In the genomic region with DNA sequence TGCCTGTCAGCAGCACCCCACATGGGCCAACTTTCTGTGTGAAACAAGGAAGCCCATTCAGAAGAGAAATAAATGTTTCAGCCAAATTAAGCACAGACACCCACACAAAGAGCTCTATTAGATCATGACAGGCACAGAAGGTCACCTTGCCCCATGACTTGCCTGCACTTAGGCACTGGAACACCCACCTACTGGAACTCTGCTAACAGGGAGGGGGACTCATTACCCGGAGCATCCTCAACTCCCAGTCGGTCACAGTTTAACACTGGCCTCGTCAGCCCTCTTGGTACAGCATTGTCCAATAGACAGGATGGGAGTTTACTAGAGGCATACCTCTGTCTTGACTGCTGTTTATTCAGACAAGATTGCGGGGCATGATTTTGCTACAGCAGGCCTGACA, we compare ENCODE assay signal across 9 cellular contexts. TPM values are rescaled to one million over a fixed set of nuclear protein-coding genes. Genes with fewer than 3 reads are reported as not detected.
A peak's percentile ranks its signal among the peaks of the same experiment; 100 is the strongest.
DNase-seq lines count a peak whose midpoint lies in the region; ATAC-seq and TF ChIP-seq lines count a peak whose summit lies in the region.
"Had no signal": no experiment of that assay in that cellular context is flagged by ENCODE, and none has a peak within 500 bp of the region (broad histone marks: within the 10 kb centered on the region; RNA-seq: fewer than 3 reads in every experiment).

No MANE protein-coding gene starts in this region.

- no peak overlapping the region for H3K27ac ChIP-seq in CD4-positive, CD25-positive, alpha-beta regulatory T cell (ENCODE audit: insufficient read depth, low read length, poor library complexity, severe bottlenecking)
- H3K27ac ChIP-seq in dorsolateral prefrontal cortex (peak overlapping the region in 56 of 59 donors; percentile 0 to 96 (median 74)), neural progenitor cell (no peak overlapping the region)

- no peak overlapping the region for H3K4me3 ChIP-seq in CD4-positive, CD25-positive, alpha-beta regulatory T cell (ENCODE audit: low read depth, low read length)
- H3K4me3 ChIP-seq in dorsolateral prefrontal cortex (peak overlapping the region in 15 of 59 donors; percentile 5 to 49 (median 22)), neural progenitor cell (no peak overlapping the region)

- DNase-seq in CD4-positive, CD25-positive, alpha-beta regulatory T cell, result no peak
- DNase-seq in dorsolateral prefrontal cortex, result no peak
- DNase-seq in neural progenitor cell (ENCODE audit: low spot score), result no peak
- no peak for DNase-seq in DMS153 treated with DMSO at 0.1 percent for 48 hours (lab: John Stamatoyannopoulos, UW; ENCODE audit: unreplicated experiment)
- DNase-seq in NCI-H1417 (lab: John Stamatoyannopoulos, UW), result no peak
- DNase-seq: NCI-H1417 treated with DMSO at 0.1 percent for 48 hours had no signal

- no peak overlapping the region for H3K4me2 ChIP-seq in neural progenitor cell

- intact Hi-C loops in dorsolateral prefrontal cortex (cut with DNase I), result loop anchor here (2.0 to 10.0 kb wide), 4 partner anchors 82 to 159 kb away; a partner anchor contains a TSS

- peaks cover 6 to 39% (median 25%) of the 10 kb centered on the region in 4 donors for H3K4me1 Mint-ChIP-seq in CD4-positive, CD25-positive, alpha-beta regulatory T cell
- H3K4me1 Mint-ChIP-seq in neural progenitor cell, result peaks cover 23% of the 10 kb centered on the region

- H3K27ac Mint-ChIP-seq in CD4-positive, CD25-positive, alpha-beta regulatory T cell, result peak overlapping the region in 2 of 3 donors; percentile 80 to 90
- H3K27ac Mint-ChIP-seq in neural progenitor cell, result no peak overlapping the region

- no peaks in the 10 kb centered on the region for H3K9me3 ChIP-seq in CD4-positive, CD25-positive, alpha-beta regulatory T cell (ENCODE audit: control insufficient read depth in 2 of 2, low read length in 2 of 2)
- no peaks in the 10 kb centered on the region for H3K9me3 ChIP-seq in neural progenitor cell (ENCODE audit: low read depth)

- H3K4me3 Mint-ChIP-seq in CD4-positive, CD25-positive, alpha-beta regulatory T cell, result no peak overlapping the region
- H3K4me3 Mint-ChIP-seq in neural progenitor cell, result peak overlapping the region; percentile 48

- no peaks in the 10 kb centered on the region for H3K27me3 ChIP-seq in CD4-positive, CD25-positive, alpha-beta regulatory T cell (ENCODE audit: control insufficient read depth, insufficient read depth, low read length)
- no peaks in the 10 kb centered on the region for H3K27me3 ChIP-seq in dorsolateral prefrontal cortex
- no peaks in the 10 kb centered on the region for H3K27me3 ChIP-seq in neural progenitor cell

- no peaks in the 10 kb centered on the region for H4K20me1 ChIP-seq in neural progenitor cell (ENCODE audit: low read depth)

- no peaks in the 10 kb centered on the region for H3K36me3 ChIP-seq in CD4-positive, CD25-positive, alpha-beta regulatory T cell (ENCODE audit: control insufficient read depth, insufficient read depth, low read length)
- no peaks in the 10 kb centered on the region for H3K36me3 ChIP-seq in neural progenitor cell

- no peaks in the 10 kb centered on the region for H3F3A ChIP-seq in neural progenitor cell (ENCODE audit: low read depth)

- peaks cover 0 to 3% (median 0%) of the 10 kb centered on the region in 7 donors for H3K9me3 Mint-ChIP-seq in CD4-positive, CD25-positive, alpha-beta regulatory T cell
- no peaks in the 10 kb centered on the region for H3K9me3 Mint-ChIP-seq in neural progenitor cell

- peaks cover 14% of the 10 kb centered on the region for H3K4me1 ChIP-seq in CD4-positive, CD25-positive, alpha-beta regulatory T cell (ENCODE audit: control insufficient read depth, insufficient read depth, low read length, poor library complexity, severe bottlenecking)
- H3K4me1 ChIP-seq in neural progenitor cell, result peaks cover 7% of the 10 kb centered on the region

- no peaks in the 10 kb centered on the region for H3K36me3 Mint-ChIP-seq in CD4-positive, CD25-positive, alpha-beta regulatory T cell
- H3K36me3 Mint-ChIP-seq in neural progenitor cell, result no peaks in the 10 kb centered on the region

- no peak overlapping the region for H2AFZ ChIP-seq in neural progenitor cell (replicated peaks)

- no peak for ATAC-seq in CD4-positive, CD25-positive, alpha-beta regulatory T cell (ENCODE audit: low read depth in 2 of 2)
- ATAC-seq in GM18517 (IDR thresholded peaks at IDR 0.05; ENCODE audit: unreplicated experiment) (peak; percentile 39), GM19467 (IDR thresholded peaks at IDR 0.05; ENCODE audit: unreplicated experiment) (no peak), GM21737 (IDR thresholded peaks at IDR 0.05; ENCODE audit: unreplicated experiment) (no peak)

- no peak overlapping the region for H3K9ac ChIP-seq in neural progenitor cell

- no peaks in the 10 kb centered on the region for H3K79me2 ChIP-seq in neural progenitor cell (ENCODE audit: low read depth)

- H3K27me3 Mint-ChIP-seq in CD4-positive, CD25-positive, alpha-beta regulatory T cell, result peaks cover 5% of the 10 kb centered on the region
- H3K27me3 Mint-ChIP-seq in neural progenitor cell (ENCODE audit: insufficient read depth, low read depth), result peaks cover 8% of the 10 kb centered on the region

- TF ChIP-seq CTCF in dorsolateral prefrontal cortex (IDR thresholded peaks at IDR 0.05 in 54 of 56, conservative IDR thresholded peaks at IDR 0.05 in 2 of 56; ENCODE audit: low read depth in 1 of 56, partially characterized antibody in 56 of 56) (no peak), neural progenitor cell (IDR thresholded peaks at IDR 0.05) (no peak)

RNA-seq across cellular contexts. Expression of a gene that starts 31.8 kb away (rescaled TPM):
- 1.8 TPM for total RNA-seq in CD4-positive, CD25-positive, alpha-beta regulatory T cell
- polyA plus RNA-seq in CD4-positive, CD25-positive, alpha-beta regulatory T cell, result under 1 TPM; 0.06 to 0.37 (median 0.13) TPM
- total RNA-seq in dorsolateral prefrontal cortex, result 100 to 1,000 TPM in 61 of 120 experiments, 10 to 100 TPM in 59; 36.8 to 141 (median 101) TPM
- 1.8 and 2.1 TPM in 2 replicates for total RNA-seq in neural progenitor cell (ENCODE audit: low replicate concordance)

Comparison
In these comparisons a context has a peak if more than half of its experiments do, and no peak if none do; other contexts are left out.
1. H3K27ac ChIP-seq: peak in dorsolateral prefrontal cortex (56 of 59); none in CD4-positive, CD25-positive, alpha-beta regulatory T cell (single experiment) and neural progenitor cell (single experiment).
2. RNA of a gene that starts 31.8 kb away (total RNA-seq): 36.8 to 141 TPM in dorsolateral prefrontal cortex; 1.8 TPM in CD4-positive, CD25-positive, alpha-beta regulatory T cell (single experiment) and 1.8 to 2.1 TPM in neural progenitor cell; every median in the first group is over 10 times any median in the second.